Comparison of ENCODE assay signal across 3 cellular contexts in genomic region chrX:134619838-134620237, GRCh38.
TF ChIP-seq lines count a peak whose summit lies in the region.

No MANE protein-coding gene starts in this region.

TF ChIP-seq in HCT116, 20 proteins besides CTCF, POLR2A, EP300 and RAD21 (continued from another document and continues in another):
- TF ChIP-seq SRF (IDR thresholded peaks at IDR 0.05; ENCODE audit: low read depth) (no peak), EZH2phosphoT487 (IDR thresholded peaks at IDR 0.05; ENCODE audit: borderline replicate concordance) (no peak), ZFX (IDR thresholded peaks at IDR 0.05) (no peak), REST (IDR thresholded peaks at IDR 0.05; ENCODE audit: low read depth) (no peak), YY1 (IDR thresholded peaks at IDR 0.05; ENCODE audit: extremely low read depth, insufficient replicate concordance, low read depth, low read length) (no peak), MAX (IDR thresholded peaks at IDR 0.05) (no peak), POLR2AphosphoS5 (IDR thresholded peaks at IDR 0.05; ENCODE audit: low read depth, low read length) (no peak), JUND (IDR thresholded peaks at IDR 0.05) (no peak), EZH2 (IDR thresholded peaks at IDR 0.05) (no peak), ZNF274 (IDR thresholded peaks at IDR 0.05; ENCODE audit: low read depth, low read length) (no peak), SIN3A (IDR thresholded peaks at IDR 0.05; ENCODE audit: low read depth) (no peak), ZBTB33 (IDR thresholded peaks at IDR 0.05; ENCODE audit: extremely low read depth, insufficient replicate concordance, low read length) (no peak), ATF3 (IDR thresholded peaks at IDR 0.05) (no peak), TCF7L2 (IDR thresholded peaks at IDR 0.05; ENCODE audit: borderline replicate concordance, extremely low read depth, insufficient read depth, insufficient read length) (no peak), CBX3 (IDR thresholded peaks at IDR 0.05; ENCODE audit: low read depth) (no peak), SP1 (IDR thresholded peaks at IDR 0.05; ENCODE audit: low read depth) (no peak), EGR1 (IDR thresholded peaks at IDR 0.05; ENCODE audit: low read depth) (no peak)

TF ChIP-seq in endothelial cell of umbilical vein, 7 proteins besides CTCF, POLR2A, EP300 and RAD21:
- TF ChIP-seq MAX (IDR thresholded peaks at IDR 0.05; ENCODE audit: insufficient read depth, insufficient read length), result no peak
- TF ChIP-seq GATA2 (IDR thresholded peaks at IDR 0.05; ENCODE audit: insufficient read depth, insufficient read length, low read depth, low read length), result no peak
- no peak for TF ChIP-seq FOS (IDR thresholded peaks at IDR 0.05; ENCODE audit: borderline replicate concordance, insufficient read depth, low read length)
- TF ChIP-seq JUN (IDR thresholded peaks at IDR 0.05; ENCODE audit: borderline replicate concordance, insufficient read depth, insufficient read length, low read depth), result no peak
- no peak for TF ChIP-seq MYC (IDR thresholded peaks at IDR 0.05; ENCODE audit: low read depth, low read length)

TF ChIP-seq in GM23338, 12 proteins besides CTCF, POLR2A, EP300 and RAD21:
- TF ChIP-seq ZNF462 (CRISPR knock-in tag; IDR thresholded peaks at IDR 0.05) (no peak), JUNB (IDR thresholded peaks at IDR 0.05; ENCODE audit: unreplicated experiment) (no peak), EZH2 (IDR thresholded peaks at IDR 0.05; ENCODE audit: low read depth, unreplicated experiment) (no peak)
TF ChIP-seq in GM23338: peak in this region for 0.
